Comparison of ENCODE assay signal across 13 cellular contexts in genomic region chr1:205714190-205714905, GRCh38. TPM values are rescaled to one million over a fixed set of nuclear protein-coding genes. Genes with fewer than 3 reads are reported as not detected.
A peak's percentile ranks its signal among the peaks of the same experiment; 100 is the strongest.
DNase-seq lines count a peak whose midpoint lies in the region; ATAC-seq and TF ChIP-seq lines count a peak whose summit lies in the region.
"Had no signal": no experiment of that assay in that cellular context is flagged by ENCODE, and none has a peak within 500 bp of the region (broad histone marks: within the 10 kb centered on the region; RNA-seq: fewer than 3 reads in every experiment).

No MANE protein-coding gene starts in this region.

- TF ChIP-seq CTCF in AG09309 (IDR thresholded peaks at IDR 0.05; ENCODE audit: control insufficient read depth, insufficient read depth, low read depth, low read length, missing control alignments) (no peak), brain (conservative IDR thresholded peaks at IDR 0.05) (no peak), SK-N-SH (IDR thresholded peaks at IDR 0.05) (no peak)

- H3K27ac ChIP-seq in SK-N-SH (ENCODE audit: low read depth in 2 of 2, low read length in 1 of 2): peak overlapping the region in 1 of 2 experiments; percentile 11; a peak in 3 of 4 replicates
- H3K27ac ChIP-seq: spleen had no signal

- DNase-seq in AG09309 (ENCODE audit: low read depth) (peak; percentile 32), HT-29 (ENCODE audit: low spot score) (peak; percentile 20), memory B cell (ENCODE audit: low spot score in 2 of 2) (no peak), NCI-H524 treated with DMSO at 0.1 percent for 48 hours (lab: John Stamatoyannopoulos, UW) (no peak), SK-N-SH (no peak)
- DNase-seq: DMS79 treated with DMSO at 0.1 percent for 48 hours, NCI-H1092, spleen, SW 1271 had no signal

- no peak overlapping the region for H3K4me3 Mint-ChIP-seq in brain
- no peak overlapping the region for H3K4me3 Mint-ChIP-seq in memory B cell

- H3K27me3 Mint-ChIP-seq in brain (no peaks in the 10 kb centered on the region), memory B cell (no peaks in the 10 kb centered on the region)

- H3K27me3 ChIP-seq in SK-N-SH (ENCODE audit: insufficient read depth): no peaks in the 10 kb centered on the region
- H3K27me3 ChIP-seq: spleen had no signal

- no peaks in the 10 kb centered on the region for H3K9me3 ChIP-seq in SK-N-SH
- H3K9me3 ChIP-seq: spleen had no signal

- ATAC-seq in memory B cell (ENCODE audit: low read depth): no peak
- no peak for ATAC-seq in HG02678 (IDR thresholded peaks at IDR 0.05; ENCODE audit: unreplicated experiment)
- ATAC-seq in HG02798 (IDR thresholded peaks at IDR 0.05; ENCODE audit: poor library complexity, unreplicated experiment): no peak

- H3K9ac ChIP-seq in SK-N-SH: no peak overlapping the region

- POLR2A ChIA-PET in SK-N-SH (lab: Yijun Ruan, JAX): interaction anchor here (0.9 kb wide), 1 partner anchor 61 kb away, joined by 4 read pairs; the partner anchor contains the start of gene RAB29

- peaks cover 59% of the 10 kb centered on the region for H3F3A ChIP-seq in SK-N-SH (replicated peaks; ENCODE audit: insufficient read depth)

- H2AFZ ChIP-seq in SK-N-SH (ENCODE audit: low read depth): no peak overlapping the region

- no peaks in the 10 kb centered on the region; the same call in 1 of the 2 replicates for H4K20me1 ChIP-seq in SK-N-SH (ENCODE audit: insufficient read depth)

- TF ChIP-seq EP300 in SK-N-SH (IDR thresholded peaks at IDR 0.05; ENCODE audit: borderline replicate concordance in 1 of 2, low read depth in 1 of 2, low read length in 1 of 2): no peak

- H3K4me3 ChIP-seq in AG09309 (ENCODE audit: control insufficient read depth, low read depth, low read length) (no peak overlapping the region), SK-N-SH (ENCODE audit: low read depth in 2 of 2, low read length in 1 of 2) (no peak overlapping the region)
- H3K4me3 ChIP-seq: lung, spleen had no signal

- H3K36me3 Mint-ChIP-seq in brain (peaks cover 54% of the 10 kb centered on the region), memory B cell (peaks cover 10% of the 10 kb centered on the region)

- H3K4me1 ChIP-seq in SK-N-SH (ENCODE audit: control insufficient read depth in 1 of 2, insufficient read depth in 2 of 2, low read depth in 1 of 2, low read length in 1 of 2): no peaks in the 10 kb centered on the region; a peak in 1 of 4 replicates

- no peak for TF ChIP-seq RAD21 in SK-N-SH (IDR thresholded peaks at IDR 0.05; ENCODE audit: low read length)

- peaks cover 71 to 82% of the 10 kb centered on the region in 2 experiments for H3K36me3 ChIP-seq in SK-N-SH (replicated peaks in 1 of 2; ENCODE audit: control insufficient read depth in 1 of 2, insufficient read depth in 2 of 2, low read length in 1 of 2)

- 80% methylated on average over 5 of the region's 5 CpGs for WGBS in SK-N-SH (ENCODE audit: low lambda C conversion rate)

- H3K79me2 ChIP-seq in SK-N-SH (ENCODE audit: insufficient read depth): peaks cover 6% of the 10 kb centered on the region; the same call in 1 of the 2 replicates

- H3K9me3 Mint-ChIP-seq in brain (no peaks in the 10 kb centered on the region), memory B cell (no peaks in the 10 kb centered on the region)

- no peaks in the 10 kb centered on the region for H3K9me2 ChIP-seq in SK-N-SH

- CTCF ChIA-PET in SK-N-SH (lab: Yijun Ruan, JAX): interaction anchor here (0.7 to 10.0 kb wide), 8 partner anchors 10 to 263 kb away, joined by 3 to 367 read pairs (median 7); no protein-coding TSS in a partner anchor

- no peak overlapping the region for H3K4me2 ChIP-seq in SK-N-SH

- H3K4me1 Mint-ChIP-seq in brain (peaks cover 46% of the 10 kb centered on the region), memory B cell (peaks cover 14% of the 10 kb centered on the region)

- peak overlapping the region; percentile 3 to 82 (median 49) for H3K27ac Mint-ChIP-seq in brain
- peak overlapping the region; percentile 73 for H3K27ac Mint-ChIP-seq in memory B cell

TF ChIP-seq in SK-N-SH, 30 proteins besides CTCF, POLR2A, EP300 and RAD21:
- TF ChIP-seq FOXM1 (IDR thresholded peaks at IDR 0.05; ENCODE audit: low read depth) (no peak), FOSL2 (IDR thresholded peaks at IDR 0.05; ENCODE audit: borderline replicate concordance, low read depth) (no peak), SIN3A (IDR thresholded peaks at IDR 0.05; ENCODE audit: borderline replicate concordance, low read depth, low read length) (no peak), PBX3 (IDR thresholded peaks at IDR 0.05) (no peak), RXRA (IDR thresholded peaks at IDR 0.05; ENCODE audit: borderline replicate concordance, low read depth) (no peak), NFIC (IDR thresholded peaks at IDR 0.05; ENCODE audit: borderline replicate concordance) (no peak), FOXJ3 (CRISPR knock-in tag; IDR thresholded peaks at IDR 0.05) (no peak), JUND (IDR thresholded peaks at IDR 0.05) (no peak), TCF12 (IDR thresholded peaks at IDR 0.05) (no peak), POLR2AphosphoS5 (IDR thresholded peaks at IDR 0.05; ENCODE audit: low read depth, low read length) (no peak), RFX5 (IDR thresholded peaks at IDR 0.05; ENCODE audit: low read length) (no peak), CHD2 (IDR thresholded peaks at IDR 0.05; ENCODE audit: low read length, partially characterized antibody) (no peak), EZH2phosphoT487 (IDR thresholded peaks at IDR 0.05; ENCODE audit: borderline replicate concordance, low read depth) (no peak), TAF1 (IDR thresholded peaks at IDR 0.05; ENCODE audit: borderline replicate concordance, low read depth, low read length) (no peak), USF2 (IDR thresholded peaks at IDR 0.05; ENCODE audit: borderline replicate concordance, low read depth, low read length) (no peak), SMC3 (IDR thresholded peaks at IDR 0.05; ENCODE audit: low read depth, low read length) (no peak)
- TF ChIP-seq, protein P1, sequence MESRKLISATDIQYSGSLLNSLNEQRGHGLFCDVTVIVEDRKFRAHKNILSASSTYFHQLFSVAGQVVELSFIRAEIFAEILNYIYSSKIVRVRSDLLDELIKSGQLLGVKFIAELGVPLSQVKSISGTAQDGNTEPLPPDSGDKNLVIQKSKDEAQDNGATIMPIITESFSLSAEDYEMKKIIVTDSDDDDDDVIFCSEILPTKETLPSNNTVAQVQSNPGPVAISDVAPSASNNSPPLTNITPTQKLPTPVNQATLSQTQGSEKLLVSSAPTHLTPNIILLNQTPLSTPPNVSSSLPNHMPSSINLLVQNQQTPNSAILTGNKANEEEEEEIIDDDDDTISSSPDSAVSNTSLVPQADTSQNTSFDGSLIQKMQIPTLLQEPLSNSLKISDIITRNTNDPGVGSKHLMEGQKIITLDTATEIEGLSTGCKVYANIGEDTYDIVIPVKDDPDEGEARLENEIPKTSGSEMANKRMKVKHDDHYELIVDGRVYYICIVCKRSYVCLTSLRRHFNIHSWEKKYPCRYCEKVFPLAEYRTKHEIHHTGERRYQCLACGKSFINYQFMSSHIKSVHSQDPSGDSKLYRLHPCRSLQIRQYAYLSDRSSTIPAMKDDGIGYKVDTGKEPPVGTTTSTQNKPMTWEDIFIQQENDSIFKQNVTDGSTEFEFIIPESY (IDR thresholded peaks at IDR 0.05; ENCODE audit: borderline replicate concordance, low read depth): no peak
- TF ChIP-seq, protein P2, sequence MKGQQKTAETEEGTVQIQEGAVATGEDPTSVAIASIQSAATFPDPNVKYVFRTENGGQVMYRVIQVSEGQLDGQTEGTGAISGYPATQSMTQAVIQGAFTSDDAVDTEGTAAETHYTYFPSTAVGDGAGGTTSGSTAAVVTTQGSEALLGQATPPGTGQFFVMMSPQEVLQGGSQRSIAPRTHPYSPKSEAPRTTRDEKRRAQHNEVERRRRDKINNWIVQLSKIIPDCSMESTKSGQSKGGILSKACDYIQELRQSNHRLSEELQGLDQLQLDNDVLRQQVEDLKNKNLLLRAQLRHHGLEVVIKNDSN (IDR thresholded peaks at IDR 0.05; ENCODE audit: borderline replicate concordance, low read depth): no peak
TF ChIP-seq in SK-N-SH: peak in this region for 0.

RNA-seq across cellular contexts. Expression of gene SLC45A3, which starts 34.0 kb away (rescaled TPM):
- 56.7 and 59.6 TPM in 2 replicates for total RNA-seq in HT-29 (2014; rRNA removed; shearing (Covaris generic))
- polyA plus RNA-seq in brain (ENCODE audit: insufficient read depth, low read depth, low replicate concordance): 16.4 TPM
- polyA plus RNA-seq in SK-N-SH (2012; rRNA removed): 4.6 and 4.7 TPM in 2 replicates
- polyA plus RNA-seq in SK-N-SH (2012; cell fraction: cytosol; rRNA removed): 2.3 and 3.6 TPM in 2 replicates
- 5.8 and 6.0 TPM in 2 replicates for polyA plus RNA-seq in SK-N-SH (2012; cell fraction: nucleus; rRNA removed)

RNA-seq across cellular contexts. Expression of gene NUCKS1, which starts 35.6 kb away (rescaled TPM):
- 41.9 and 42.8 TPM in 2 replicates for total RNA-seq in HT-29 (2014; rRNA removed; shearing (Covaris generic))
- 207 TPM for polyA plus RNA-seq in brain (ENCODE audit: insufficient read depth, low read depth, low replicate concordance)
- 25.4 and 35.3 TPM in 2 replicates for polyA plus RNA-seq in SK-N-SH (2012; rRNA removed)
- 46.4 and 53.5 TPM in 2 replicates for polyA plus RNA-seq in SK-N-SH (2012; cell fraction: cytosol; rRNA removed)
- polyA plus RNA-seq in SK-N-SH (2012; cell fraction: nucleus; rRNA removed): 5.6 and 15.0 TPM in 2 replicates

Comparison
In these comparisons a context has a peak if more than half of its experiments do, and no peak if none do; other contexts are left out.
1. DNase-seq: peak in AG09309 (single experiment) and HT-29 (single experiment); none in memory B cell (0 of 2), NCI-H524 treated with DMSO at 0.1 percent for 48 hours (single experiment) and SK-N-SH (single experiment).